ENCODE assay signal across 8 cellular contexts in the genomic region with DNA sequence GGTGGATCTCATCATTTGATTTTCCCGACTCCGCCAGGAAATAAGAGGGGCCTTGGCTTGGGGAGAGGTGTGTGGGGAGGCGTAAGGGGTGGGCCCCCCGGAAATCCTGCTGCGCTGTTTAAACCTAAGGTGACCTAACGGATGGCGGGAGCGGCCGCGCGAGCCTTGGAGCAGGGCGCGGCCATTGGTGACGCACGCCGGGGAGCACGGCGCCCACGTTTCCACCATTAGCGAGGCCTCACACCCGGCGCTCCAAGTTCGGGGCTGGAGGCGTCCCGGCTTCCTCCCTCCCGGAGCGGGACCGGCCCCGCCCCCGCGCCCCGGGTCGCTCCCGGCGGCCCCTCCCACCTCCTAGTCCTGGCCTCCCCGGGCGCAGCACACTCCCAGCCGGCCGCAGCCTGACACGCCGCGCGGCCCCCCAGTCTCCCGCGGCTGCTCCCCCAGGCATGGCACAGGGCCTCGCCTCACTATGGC. TPM values are rescaled to one million over a fixed set of nuclear protein-coding genes. Genes with fewer than 3 reads are reported as not detected.
DNase-seq lines count a peak whose midpoint lies in the region; ATAC-seq and TF ChIP-seq lines count a peak whose summit lies in the region.

A gene (plus strand): TSS at position 354 of the 474 bp plus-strand sequence. CDS start 116 bp downstream, at position 470.

- TF ChIP-seq CTCF in AG10803 (conservative IDR thresholded peaks at IDR 0.05; ENCODE audit: low read length), result no peak

- ATAC-seq in GM19035 (IDR thresholded peaks at IDR 0.05; ENCODE audit: unreplicated experiment) (peak; percentile 71), HG03280 (IDR thresholded peaks at IDR 0.05; ENCODE audit: unreplicated experiment) (peak; percentile 62)

- H3K36me3 Mint-ChIP-seq in activated CD4-positive, alpha-beta memory T cell treated with anti-CD3 and anti-CD28 coated beads, Interleukin-2, amount 10 ng/mL, durations not matched to agents 7 days and 5 days (ENCODE audit: low read depth), result peaks cover 12% of the 10 kb centered on the region

- no peaks in the 10 kb centered on the region for H3K27me3 Mint-ChIP-seq in activated CD4-positive, alpha-beta memory T cell treated with anti-CD3 and anti-CD28 coated beads, Interleukin-2, amount 10 ng/mL, durations not matched to agents 7 days and 5 days

- peak within 1 kb of the TSS; percentile 74 for H3K4me3 Mint-ChIP-seq in activated CD4-positive, alpha-beta memory T cell treated with anti-CD3 and anti-CD28 coated beads, Interleukin-2, amount 10 ng/mL, durations not matched to agents 7 days and 5 days

- peak within 1 kb of the TSS; percentile 64 for H3K27ac Mint-ChIP-seq in activated CD4-positive, alpha-beta memory T cell treated with anti-CD3 and anti-CD28 coated beads, Interleukin-2, amount 10 ng/mL, durations not matched to agents 7 days and 5 days

- CTCF ChIA-PET in activated CD4-positive, alpha-beta memory T cell treated with anti-CD3 and anti-CD28 coated beads, Interleukin-2, amount 10 ng/mL, durations not matched to agents 7 days and 5 days (lab: Charles Lee), result interaction anchor here (1.5 kb wide), 1 partner anchor 32 kb away, joined by 3 read pairs; no protein-coding TSS in a partner anchor

- H3K4me3 ChIP-seq in AG10803 (ENCODE audit: low read length), result peak within 1 kb of the TSS; percentile 64

- H3K4me1 Mint-ChIP-seq in activated CD4-positive, alpha-beta memory T cell treated with anti-CD3 and anti-CD28 coated beads, Interleukin-2, amount 10 ng/mL, durations not matched to agents 7 days and 5 days, result peaks cover 28% of the 10 kb centered on the region

- DNase-seq in AG10803 (ENCODE audit: low read depth) (peak; percentile 69), NCI-H69 (lab: John Stamatoyannopoulos, UW) (peak; percentile 85), medulla oblongata (ENCODE audit: extremely low spot score) (peak; percentile 73)
- DNase-seq in activated CD4-positive, alpha-beta memory T cell treated with anti-CD3 and anti-CD28 coated beads, Interleukin-2, amount 10 ng/mL, durations not matched to agents 7 days and 5 days, result peak; percentile 59
- DNase-seq in effector CD4-positive, alpha-beta T cell, result peak; percentile 26
- peak; percentile 44 for DNase-seq in stimulated activated CD8-positive, alpha-beta memory T cell treated with anti-CD3 and anti-CD28 coated beads, Interleukin-12 subunit alpha, Interleukin-12 subunit beta, amount 100 ng/mL, for 4 hours (ENCODE audit: low read depth)

- H3K9me3 Mint-ChIP-seq in activated CD4-positive, alpha-beta memory T cell treated with anti-CD3 and anti-CD28 coated beads, Interleukin-2, amount 10 ng/mL, durations not matched to agents 7 days and 5 days, result no peaks in the 10 kb centered on the region

- POLR2A ChIA-PET in activated CD4-positive, alpha-beta memory T cell treated with anti-CD3 and anti-CD28 coated beads, Interleukin-2, amount 10 ng/mL, durations not matched to agents 7 days and 5 days (lab: Charles Lee), result interaction anchor here (1.4 to 2.6 kb wide), 4 partner anchors 13 to 101 kb away, joined by 6 to 11 read pairs (median 10); a partner anchor contains a TSS

RNA-seq across cellular contexts. Expression of the gene that starts here (rescaled TPM):
- total RNA-seq in activated CD4-positive, alpha-beta memory T cell treated with anti-CD3 and anti-CD28 coated beads, Interleukin-2, amount 10 ng/mL, durations not matched to agents 7 days and 5 days, result 10 to 100 TPM; 73.9 TPM

Comparison
In these comparisons a context has a peak if more than half of its experiments do, and no peak if none do; other contexts are left out.
1. Peak in every context shown above with its lines: DNase-seq, ATAC-seq and H3K4me3 ChIP-seq.
2. DNase-seq: peak in every context shown above with its lines; median percentile 85 in NCI-H69; 73 in medulla oblongata; 69 in AG10803; 59 in activated CD4-positive, alpha-beta memory T cell treated with anti-CD3 and anti-CD28 coated beads, Interleukin-2, amount 10 ng/mL, durations not matched to agents 7 days and 5 days; 44 in stimulated activated CD8-positive, alpha-beta memory T cell treated with anti-CD3 and anti-CD28 coated beads, Interleukin-12 subunit alpha, Interleukin-12 subunit beta, amount 100 ng/mL, for 4 hours; 26 in effector CD4-positive, alpha-beta T cell.